Comparison of ENCODE assay signal across 10 cellular contexts in the genomic region with DNA sequence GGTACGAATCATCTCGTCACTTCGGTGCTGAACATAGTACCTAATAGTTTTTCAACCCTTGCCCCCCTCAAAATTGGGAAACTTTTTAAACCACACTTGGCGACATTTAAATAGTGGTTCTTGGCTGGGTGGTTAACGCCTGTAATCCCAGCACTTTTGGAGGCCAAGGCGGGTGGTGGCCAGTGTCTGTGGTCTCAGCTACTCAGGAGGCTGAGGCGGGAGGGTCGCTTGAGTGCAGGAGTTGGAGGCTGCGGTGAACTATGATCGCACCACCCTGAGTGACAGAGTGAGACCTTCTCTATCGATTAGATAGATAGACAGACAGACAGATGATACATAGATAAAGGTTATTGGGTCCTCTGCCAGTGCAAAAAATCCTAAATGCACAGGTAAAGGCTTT. TPM values are rescaled to one million over a fixed set of nuclear protein-coding genes. Genes with fewer than 3 reads are reported as not detected.
A peak's percentile ranks its signal among the peaks of the same experiment; 100 is the strongest.
DNase-seq lines count a peak whose midpoint lies in the region; ATAC-seq and TF ChIP-seq lines count a peak whose summit lies in the region.
"Had no signal": no experiment of that assay in that cellular context is flagged by ENCODE, and none has a peak within 500 bp of the region (broad histone marks: within the 10 kb centered on the region; RNA-seq: fewer than 3 reads in every experiment).

No MANE protein-coding gene starts in this region.

- H3K27me3 Mint-ChIP-seq in nephron (ENCODE audit: low read depth) = no peaks in the 10 kb centered on the region
- no peaks in the 10 kb centered on the region for H3K27me3 Mint-ChIP-seq in type B pancreatic cell
- H3K27me3 Mint-ChIP-seq in T-helper 2 cell treated with Interferon-gamma antibody and Interleukin-4, amounts not matched to agents 5 μg/mL and 100 μg/mL, for 36 hours (ENCODE audit: low read depth) = peaks cover 12% of the 10 kb centered on the region

- no peak for TF ChIP-seq EP300 in SK-N-SH (IDR thresholded peaks at IDR 0.05; ENCODE audit: borderline replicate concordance in 1 of 2, low read depth in 1 of 2, low read length in 1 of 2)

- CTCF ChIA-PET in SK-N-SH (lab: Yijun Ruan, JAX) = interaction anchor here (1.0 to 1.8 kb wide), 6 partner anchors 9 to 262 kb away, joined by 3 to 8 read pairs (median 4); a partner anchor contains a TSS

- H2AFZ ChIP-seq in SK-N-SH (ENCODE audit: low read depth) = peak overlapping the region; percentile 76; the same call in 1 of the 2 replicates

- no peaks in the 10 kb centered on the region for H3K9me3 ChIP-seq in SK-N-SH

- H3K9ac ChIP-seq in SK-N-SH = no peak overlapping the region

- H3K27ac ChIP-seq in SK-N-SH (ENCODE audit: low read depth in 2 of 2, low read length in 1 of 2) (no peak overlapping the region), epithelial cell of prostate (peak overlapping the region; percentile 16)

- H3K27ac Mint-ChIP-seq in nephron (peak overlapping the region in 1 of 3 experiments; percentile 34), type B pancreatic cell (no peak overlapping the region)
- H3K27ac Mint-ChIP-seq in T-helper 2 cell treated with Interferon-gamma antibody and Interleukin-4, amounts not matched to agents 5 μg/mL and 100 μg/mL, for 36 hours = no peak overlapping the region
- H3K27ac Mint-ChIP-seq: activated T-cell treated with anti-CD3 and anti-CD28 coated beads, Interleukin-2, amount 50 U/mL, for 72 hours had no signal

- POLR2A ChIA-PET in SK-N-SH (lab: Yijun Ruan, JAX) = no interaction called here

- H3K4me1 Mint-ChIP-seq in nephron = no peaks in the 10 kb centered on the region
- H3K4me1 Mint-ChIP-seq in type B pancreatic cell (ENCODE audit: unreplicated experiment) = no peaks in the 10 kb centered on the region
- no peaks in the 10 kb centered on the region for H3K4me1 Mint-ChIP-seq in T-helper 2 cell treated with Interferon-gamma antibody and Interleukin-4, amounts not matched to agents 5 μg/mL and 100 μg/mL, for 36 hours (ENCODE audit: low read depth)

- H3K4me1 ChIP-seq in SK-N-SH (ENCODE audit: control insufficient read depth in 1 of 2, insufficient read depth in 2 of 2, low read depth in 1 of 2, low read length in 1 of 2) = no peaks in the 10 kb centered on the region

- no peaks in the 10 kb centered on the region for H4K20me1 ChIP-seq in SK-N-SH (ENCODE audit: insufficient read depth)

- no peaks in the 10 kb centered on the region for H3K9me2 ChIP-seq in SK-N-SH

- H3K4me3 Mint-ChIP-seq in nephron (peak overlapping the region; percentile 66 to 74 (median 67)), type B pancreatic cell (peak overlapping the region; percentile 36)
- H3K4me3 Mint-ChIP-seq in T-helper 2 cell treated with Interferon-gamma antibody and Interleukin-4, amounts not matched to agents 5 μg/mL and 100 μg/mL, for 36 hours = no peak overlapping the region

- no peak for TF ChIP-seq RAD21 in SK-N-SH (IDR thresholded peaks at IDR 0.05; ENCODE audit: low read length)

- peak overlapping the region in 1 of 2 experiments; percentile 44; a peak in 2 of 4 replicates for H3K4me3 ChIP-seq in SK-N-SH (ENCODE audit: low read depth in 2 of 2, low read length in 1 of 2)

- no peak for TF ChIP-seq CTCF in SK-N-SH (IDR thresholded peaks at IDR 0.05)
- no peak for TF ChIP-seq CTCF in nephron (IDR thresholded peaks at IDR 0.05; ENCODE audit: unreplicated experiment in 3 of 3)
- no peak for TF ChIP-seq CTCF in type B pancreatic cell (conservative IDR thresholded peaks at IDR 0.05)

- no peaks in the 10 kb centered on the region for H3K36me3 ChIP-seq in SK-N-SH (replicated peaks in 1 of 2; ENCODE audit: control insufficient read depth in 1 of 2, insufficient read depth in 2 of 2, low read length in 1 of 2)

- peak overlapping the region; percentile 48; the same call in 1 of the 2 replicates for H3K4me2 ChIP-seq in SK-N-SH

- H3K79me2 ChIP-seq in SK-N-SH (ENCODE audit: insufficient read depth) = no peaks in the 10 kb centered on the region

- H3F3A ChIP-seq in SK-N-SH (replicated peaks; ENCODE audit: insufficient read depth) = no peaks in the 10 kb centered on the region

- DNase-seq in SK-N-SH = no peak
- no peak for DNase-seq in epithelial cell of prostate (ENCODE audit: low read depth, low spot score)
- DNase-seq in type B pancreatic cell (ENCODE audit: extremely low spot score, unreplicated experiment) = no peak
- no peak for DNase-seq in T-helper 2 cell treated with Interferon-gamma antibody and Interleukin-4, amounts not matched to agents 5 μg/mL and 100 μg/mL, for 36 hours (ENCODE audit: low spot score)
- DNase-seq: activated T-cell treated with anti-CD3 and anti-CD28 coated beads, Interleukin-2, amount 50 U/mL, for 72 hours; NCI-H774 had no signal

- ATAC-seq in SK-N-SH treated with all-trans-retinoic acid at 6 μM for 48 hours (no peak), HG03520 (IDR thresholded peaks at IDR 0.05; ENCODE audit: unreplicated experiment) (no peak), GM18909 (IDR thresholded peaks at IDR 0.05; ENCODE audit: poor library complexity, unreplicated experiment) (no peak)
- ATAC-seq: activated T-cell treated with anti-CD3 and anti-CD28 coated beads, Interleukin-2, amount 50 U/mL, for 72 hours had no signal

- H3K36me3 Mint-ChIP-seq in nephron (ENCODE audit: low read depth) (no peaks in the 10 kb centered on the region), type B pancreatic cell (no peaks in the 10 kb centered on the region)
- H3K36me3 Mint-ChIP-seq in T-helper 2 cell treated with Interferon-gamma antibody and Interleukin-4, amounts not matched to agents 5 μg/mL and 100 μg/mL, for 36 hours (ENCODE audit: low read depth) = no peaks in the 10 kb centered on the region

- whole genome bisulfite sequencing in SK-N-SH (ENCODE audit: low lambda C conversion rate) = 94% methylated on average over 11 of the region's 11 CpGs

- H3K9me3 Mint-ChIP-seq in nephron = no peaks in the 10 kb centered on the region
- H3K9me3 Mint-ChIP-seq in type B pancreatic cell = peaks cover 8% of the 10 kb centered on the region
- H3K9me3 Mint-ChIP-seq in T-helper 2 cell treated with Interferon-gamma antibody and Interleukin-4, amounts not matched to agents 5 μg/mL and 100 μg/mL, for 36 hours = no peaks in the 10 kb centered on the region

- no peaks in the 10 kb centered on the region for H3K27me3 ChIP-seq in SK-N-SH (ENCODE audit: insufficient read depth)

TF ChIP-seq in SK-N-SH, 30 proteins besides CTCF, POLR2A, EP300 and RAD21:
- TF ChIP-seq POLR2AphosphoS5 (IDR thresholded peaks at IDR 0.05; ENCODE audit: low read depth, low read length) = no peak
- TF ChIP-seq GATA2 (CRISPR knock-in tag; IDR thresholded peaks at IDR 0.05) = no peak
- no peak for TF ChIP-seq EZH2phosphoT487 (IDR thresholded peaks at IDR 0.05; ENCODE audit: borderline replicate concordance, low read depth)
- no peak for TF ChIP-seq ELF1 (IDR thresholded peaks at IDR 0.05)

TF ChIP-seq in SK-N-SH treated with all-trans-retinoic acid at 6 μM for 48 hours, 23 proteins besides CTCF, POLR2A, EP300 and RAD21 (continues in another document):
- TF ChIP-seq ZFP30 (CRISPR knock-in tag; IDR thresholded peaks at IDR 0.05) = no peak
- TF ChIP-seq, protein P1, sequence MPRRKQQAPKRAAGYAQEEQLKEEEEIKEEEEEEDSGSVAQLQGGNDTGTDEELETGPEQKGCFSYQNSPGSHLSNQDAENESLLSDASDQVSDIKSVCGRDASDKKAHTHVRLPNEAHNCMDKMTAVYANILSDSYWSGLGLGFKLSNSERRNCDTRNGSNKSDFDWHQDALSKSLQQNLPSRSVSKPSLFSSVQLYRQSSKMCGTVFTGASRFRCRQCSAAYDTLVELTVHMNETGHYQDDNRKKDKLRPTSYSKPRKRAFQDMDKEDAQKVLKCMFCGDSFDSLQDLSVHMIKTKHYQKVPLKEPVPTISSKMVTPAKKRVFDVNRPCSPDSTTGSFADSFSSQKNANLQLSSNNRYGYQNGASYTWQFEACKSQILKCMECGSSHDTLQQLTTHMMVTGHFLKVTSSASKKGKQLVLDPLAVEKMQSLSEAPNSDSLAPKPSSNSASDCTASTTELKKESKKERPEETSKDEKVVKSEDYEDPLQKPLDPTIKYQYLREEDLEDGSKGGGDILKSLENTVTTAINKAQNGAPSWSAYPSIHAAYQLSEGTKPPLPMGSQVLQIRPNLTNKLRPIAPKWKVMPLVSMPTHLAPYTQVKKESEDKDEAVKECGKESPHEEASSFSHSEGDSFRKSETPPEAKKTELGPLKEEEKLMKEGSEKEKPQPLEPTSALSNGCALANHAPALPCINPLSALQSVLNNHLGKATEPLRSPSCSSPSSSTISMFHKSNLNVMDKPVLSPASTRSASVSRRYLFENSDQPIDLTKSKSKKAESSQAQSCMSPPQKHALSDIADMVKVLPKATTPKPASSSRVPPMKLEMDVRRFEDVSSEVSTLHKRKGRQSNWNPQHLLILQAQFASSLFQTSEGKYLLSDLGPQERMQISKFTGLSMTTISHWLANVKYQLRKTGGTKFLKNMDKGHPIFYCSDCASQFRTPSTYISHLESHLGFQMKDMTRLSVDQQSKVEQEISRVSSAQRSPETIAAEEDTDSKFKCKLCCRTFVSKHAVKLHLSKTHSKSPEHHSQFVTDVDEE (CRISPR knock-in tag; IDR thresholded peaks at IDR 0.05) = no peak
- TF ChIP-seq, protein P2, sequence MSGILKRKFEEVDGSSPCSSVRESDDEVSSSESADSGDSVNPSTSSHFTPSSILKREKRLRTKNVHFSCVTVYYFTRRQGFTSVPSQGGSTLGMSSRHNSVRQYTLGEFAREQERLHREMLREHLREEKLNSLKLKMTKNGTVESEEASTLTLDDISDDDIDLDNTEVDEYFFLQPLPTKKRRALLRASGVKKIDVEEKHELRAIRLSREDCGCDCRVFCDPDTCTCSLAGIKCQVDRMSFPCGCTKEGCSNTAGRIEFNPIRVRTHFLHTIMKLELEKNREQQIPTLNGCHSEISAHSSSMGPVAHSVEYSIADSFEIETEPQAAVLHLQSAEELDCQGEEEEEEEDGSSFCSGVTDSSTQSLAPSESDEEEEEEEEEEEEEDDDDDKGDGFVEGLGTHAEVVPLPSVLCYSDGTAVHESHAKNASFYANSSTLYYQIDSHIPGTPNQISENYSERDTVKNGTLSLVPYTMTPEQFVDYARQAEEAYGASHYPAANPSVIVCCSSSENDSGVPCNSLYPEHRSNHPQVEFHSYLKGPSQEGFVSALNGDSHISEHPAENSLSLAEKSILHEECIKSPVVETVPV (CRISPR knock-in tag; IDR thresholded peaks at IDR 0.05) = no peak
- no peak for TF ChIP-seq RARB (CRISPR knock-in tag; IDR thresholded peaks at IDR 0.05)
- no peak for TF ChIP-seq ZC3H10 (CRISPR knock-in tag; IDR thresholded peaks at IDR 0.05)
- no peak for TF ChIP-seq PPARA (CRISPR knock-in tag; IDR thresholded peaks at IDR 0.05; ENCODE audit: borderline replicate concordance)
- TF ChIP-seq TCF4 (CRISPR knock-in tag; IDR thresholded peaks at IDR 0.05; ENCODE audit: borderline replicate concordance) = no peak
- TF ChIP-seq ZNF70 (CRISPR knock-in tag; IDR thresholded peaks at IDR 0.05) = no peak
- TF ChIP-seq CSDC2 (CRISPR knock-in tag; IDR thresholded peaks at IDR 0.05) = no peak
- TF ChIP-seq OSR1 (CRISPR knock-in tag; IDR thresholded peaks at IDR 0.05) = no peak
- TF ChIP-seq ZFP3 (CRISPR knock-in tag; IDR thresholded peaks at IDR 0.05) = no peak
- TF ChIP-seq ARNTL (CRISPR knock-in tag; IDR thresholded peaks at IDR 0.05; ENCODE audit: borderline replicate concordance, low read depth) = no peak

RNA-seq across cellular contexts. Expression of a gene that starts 55.5 kb away (rescaled TPM):
- 6.9 and 10.0 TPM in 2 replicates for polyA plus RNA-seq in SK-N-SH (2012; rRNA removed)
- polyA plus RNA-seq in SK-N-SH (2012; cell fraction: cytosol; rRNA removed) = 3.6 and 4.9 TPM in 2 replicates
- 23.4 and 34.0 TPM in 2 replicates for polyA plus RNA-seq in SK-N-SH (2012; cell fraction: nucleus; rRNA removed)
- total RNA-seq in type B pancreatic cell (ENCODE audit: low replicate concordance) = 21.8 and 32.6 TPM in 2 replicates
